In the genomic region with DNA sequence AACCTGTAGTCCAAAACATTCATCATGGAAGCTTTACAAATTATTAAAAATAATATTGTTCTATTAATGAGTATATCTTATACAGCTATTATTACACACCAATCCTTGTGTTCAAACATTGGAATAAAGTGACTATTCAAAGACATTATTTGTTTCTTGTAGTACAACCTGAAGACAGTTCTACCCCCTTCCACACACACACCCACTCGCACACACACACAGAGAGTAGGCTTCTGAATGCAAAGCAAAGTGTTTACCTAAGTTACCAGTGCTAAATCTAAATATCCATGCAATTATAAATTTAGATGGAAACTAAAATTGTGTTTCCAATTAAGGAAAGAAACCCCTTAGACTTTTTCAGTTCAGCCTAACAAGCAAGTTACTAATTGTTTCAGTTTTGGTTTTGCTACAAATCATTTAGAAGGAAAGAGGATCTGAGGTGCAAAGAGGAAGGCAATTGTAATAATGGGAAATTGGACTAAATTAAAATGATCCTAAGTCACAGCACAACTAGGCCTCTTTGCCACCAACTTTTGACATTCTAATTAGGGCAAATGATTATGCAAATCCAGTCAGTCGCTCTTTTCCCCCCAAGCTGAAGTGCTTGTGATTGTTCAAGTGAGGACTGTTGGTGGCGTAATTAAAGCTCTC, we compare ENCODE assay signal across 27 cellular contexts. TPM values are rescaled to one million over a fixed set of nuclear protein-coding genes. Genes with fewer than 3 reads are reported as not detected.
DNase-seq lines count a peak whose midpoint lies in the region; ATAC-seq, FAIRE-seq and TF ChIP-seq lines count a peak whose summit lies in the region.
"Had no signal": no experiment of that assay in that cellular context is flagged by ENCODE, and none has a peak within 500 bp of the region (broad histone marks: within the 10 kb centered on the region; RNA-seq: fewer than 3 reads in every experiment).

No MANE protein-coding gene starts in this region.

- no peak for TF ChIP-seq POLR2A in H1 (IDR thresholded peaks at IDR 0.05; ENCODE audit: control extremely low read depth in 1 of 2, low read depth in 2 of 2, low read length in 2 of 2)

- no peak overlapping the region for H3K9ac ChIP-seq in KMS-11
- no peak overlapping the region for H3K9ac ChIP-seq in H1 (replicated peaks in 1 of 4; ENCODE audit: extremely low read depth in 1 of 4, low read depth in 3 of 4, low read length in 3 of 4)
- no peak overlapping the region for H3K9ac ChIP-seq in H9 (ENCODE audit: extremely low read depth, insufficient read length, low read length)

- H3K18ac ChIP-seq in H1 (ENCODE audit: extremely low read depth, low read length) (no peak overlapping the region), H9 (ENCODE audit: insufficient read length, low read depth, low read length) (no peak overlapping the region)

- H2BK120ac ChIP-seq in H1 (replicated peaks; ENCODE audit: low read depth, low read length) (no peak overlapping the region), H9 (ENCODE audit: low read depth, low read length, poor library complexity, severe bottlenecking) (no peak overlapping the region)

- peaks cover 60% of the 10 kb centered on the region for H3K27me3 Mint-ChIP-seq in H9 (ENCODE audit: low read depth)
- H3K27me3 Mint-ChIP-seq: stimulated activated memory B cell treated with anti-CD40 and anti-IgM and Interleukin-4, amounts not matched to agents 10 μg/mL and 1 μg/mL and 100 μg/mL, for 72 hours had no signal

- in situ Hi-C loops in GM13977 (cut with MboI; ENCODE audit: low pct_unique_long_range_greater_than_20kb, low sequenced_read_pairs, unreplicated experiment): no loop called here

- H4K20me1 ChIP-seq in KMS-11 (ENCODE audit: insufficient read depth) (no peaks in the 10 kb centered on the region), H1 (replicated peaks in 1 of 2; ENCODE audit: control insufficient read depth in 1 of 2, insufficient read depth in 2 of 2, low read length in 2 of 2) (no peaks in the 10 kb centered on the region), H9 (ENCODE audit: control insufficient read depth, insufficient read depth, insufficient read length) (no peaks in the 10 kb centered on the region)

- H2BK12ac ChIP-seq in H1 (ENCODE audit: low read depth, low read length): no peak overlapping the region
- no peak overlapping the region for H2BK12ac ChIP-seq in H9 (ENCODE audit: insufficient read length, low read depth, low read length)

- H3K23ac ChIP-seq in H1 (ENCODE audit: insufficient read length) (no peak overlapping the region), H9 (ENCODE audit: insufficient read length, low read depth, low read length) (no peak overlapping the region)

- H4K91ac ChIP-seq in H1 (replicated peaks; ENCODE audit: insufficient read length, low read length) (no peak overlapping the region), H9 (ENCODE audit: insufficient read length, low read depth, low read length) (no peak overlapping the region)

- H2BK15ac ChIP-seq in H1 (ENCODE audit: low read length): no peak overlapping the region
- no peak overlapping the region for H2BK15ac ChIP-seq in H9 (ENCODE audit: low read depth, low read length)

- H3K27ac ChIP-seq in KMS-11 (no peak overlapping the region), H1 (ENCODE audit: low read depth, low read length) (no peak overlapping the region), H9 (ENCODE audit: insufficient read length, low read depth, low read length) (no peak overlapping the region)
- H3K27ac ChIP-seq: dorsolateral prefrontal cortex, SJSA1, thoracic aorta had no signal

- H3K4me2 ChIP-seq in KMS-11: peak overlapping the region; percentile 55; the same call in 1 of the 2 replicates
- peak overlapping the region; percentile 3 to 6; a peak in 1 of 4 replicates for H3K4me2 ChIP-seq in H1 (ENCODE audit: insufficient read depth in 1 of 2, low read depth in 2 of 2, low read length in 2 of 2)
- H3K4me2 ChIP-seq in H9 (ENCODE audit: insufficient read depth, insufficient read length, low read length): no peak overlapping the region
- H3K4me2 ChIP-seq: smooth muscle cell had no signal

- peak; percentile 49 for ATAC-seq in GM21423 (IDR thresholded peaks at IDR 0.05; ENCODE audit: unreplicated experiment)
- no peak for ATAC-seq in activated CD4-positive, CD25-positive, alpha-beta regulatory T cell treated with anti-CD3 and anti-CD28 coated beads, Interleukin-2, amount 50 U/mL, for 24 hours
- no peak for ATAC-seq in GM18511 (IDR thresholded peaks at IDR 0.05; ENCODE audit: unreplicated experiment)
- ATAC-seq: activated CD8-positive, alpha-beta memory T cell treated with anti-CD3 and anti-CD28 coated beads, Interleukin-2, amount 10 ng/mL, durations not matched to agents 7 days and 5 days; Panc1; stimulated activated memory B cell treated with anti-CD40 and anti-IgM and Interleukin-4, amounts not matched to agents 10 μg/mL and 1 μg/mL and 100 μg/mL, for 72 hours had no signal

- H3K23me2 ChIP-seq in H1 (ENCODE audit: low read depth, low read length) (no peaks in the 10 kb centered on the region), H9 (ENCODE audit: insufficient read length, low read depth, low read length, poor library complexity, severe bottlenecking) (no peaks in the 10 kb centered on the region)

- H3K56ac ChIP-seq in H1 (replicated peaks; ENCODE audit: insufficient read length, low read depth, low read length) (no peak overlapping the region), H9 (ENCODE audit: insufficient read length, low read depth, low read length) (no peak overlapping the region)

- TF ChIP-seq RAD21 in H1 (IDR thresholded peaks at IDR 0.05 in 1 of 2, conservative IDR thresholded peaks at IDR 0.05 in 1 of 2; ENCODE audit: low read depth in 2 of 2, low read length in 2 of 2): no peak

- H3K4me3 ChIP-seq in KMS-11 (IDR thresholded peaks at IDR 0.05; ENCODE audit: insufficient read depth, low read depth, low read length) (no peak overlapping the region), H1 (ENCODE audit: extremely low read depth in 1 of 4, insufficient read depth in 2 of 4, low read depth in 3 of 4, low read length in 4 of 4) (no peak overlapping the region)
- H3K4me3 ChIP-seq: dorsolateral prefrontal cortex, MG63, SJSA1, smooth muscle cell, thoracic aorta had no signal

- peak; percentile 24 for DNase-seq in GM13977 (ENCODE audit: low spot score)
- DNase-seq in H1 (ENCODE audit: low read depth in 1 of 2, low spot score in 2 of 2): no peak
- no peak for DNase-seq in H9
- DNase-seq in NCI-H2107 (lab: John Stamatoyannopoulos, UW): no peak
- DNase-seq: activated CD4-positive, alpha-beta T cell treated with anti-CD3 and anti-CD28 coated beads for 48 hours; activated CD8-positive, alpha-beta memory T cell treated with anti-CD3 and anti-CD28 coated beads, Interleukin-2, amount 10 ng/mL, durations not matched to agents 7 days and 5 days; aorta; dorsolateral prefrontal cortex; GDM1; head of caudate nucleus; IMR-90; MG63; occipital lobe had no signal

- CTCF ChIA-PET in H1 (lab: Charles Lee; ENCODE audit: partially characterized antibody): interaction anchor here (0.7 to 4.4 kb wide), 3 partner anchors 40 to 75 kb away, joined by 5 to 17 read pairs (median 7); no protein-coding TSS in a partner anchor

- H3K27ac Mint-ChIP-seq in H9: no peak overlapping the region
- H3K27ac Mint-ChIP-seq: activated CD8-positive, alpha-beta memory T cell treated with anti-CD3 and anti-CD28 coated beads, Interleukin-2, amount 10 ng/mL, durations not matched to agents 7 days and 5 days; activated naive CD4-positive, alpha-beta T cell treated with anti-CD3 and anti-CD28 coated beads, Interleukin-2, amount 50 U/mL, for 24 hours; stimulated activated memory B cell treated with anti-CD40 and anti-IgM and Interleukin-4, amounts not matched to agents 10 μg/mL and 1 μg/mL and 100 μg/mL, for 72 hours had no signal

- H2AFZ ChIP-seq in KMS-11 (ENCODE audit: low read depth) (peak overlapping the region; percentile 9; the same call in 1 of the 2 replicates), H1 (ENCODE audit: low read length) (no peak overlapping the region), H9 (ENCODE audit: low read length) (no peak overlapping the region)

- no peak overlapping the region for H3K4ac ChIP-seq in H1 (replicated peaks; ENCODE audit: insufficient read length, low read depth, low read length)
- H3K4ac ChIP-seq in H9 (ENCODE audit: low read depth, low read length): no peak overlapping the region

- FAIRE-seq in H1 (lab: Jason Lieb, UNC): no peak

- TF ChIP-seq CTCF in GM13977 (IDR thresholded peaks at IDR 0.05; ENCODE audit: extremely low read depth, insufficient read depth, missing control alignments): no peak
- TF ChIP-seq CTCF in KMS-11 (conservative IDR thresholded peaks at IDR 0.05; ENCODE audit: low read depth, low read length): no peak
- TF ChIP-seq CTCF in H1 (IDR thresholded peaks at IDR 0.05; ENCODE audit: control extremely low read depth in 1 of 3, insufficient read depth in 1 of 3, low read depth in 1 of 3, low read length in 3 of 3): no peak
- no peak for TF ChIP-seq CTCF in H9 (conservative IDR thresholded peaks at IDR 0.05)

- H3K4me1 Mint-ChIP-seq in H9: peaks cover 15 to 22% of the 10 kb centered on the region in 2 experiments
- H3K4me1 Mint-ChIP-seq: activated CD8-positive, alpha-beta memory T cell treated with anti-CD3 and anti-CD28 coated beads, Interleukin-2, amount 10 ng/mL, durations not matched to agents 7 days and 5 days; activated naive CD4-positive, alpha-beta T cell treated with anti-CD3 and anti-CD28 coated beads, Interleukin-2, amount 50 U/mL, for 24 hours had no signal

- H3K9me3 Mint-ChIP-seq in H9: no peaks in the 10 kb centered on the region
- H3K9me3 Mint-ChIP-seq: activated naive CD4-positive, alpha-beta T cell treated with anti-CD3 and anti-CD28 coated beads, Interleukin-2, amount 50 U/mL, for 24 hours; CD14-positive monocyte; stimulated activated memory B cell treated with anti-CD40 and anti-IgM and Interleukin-4, amounts not matched to agents 10 μg/mL and 1 μg/mL and 100 μg/mL, for 72 hours had no signal

- H3K14ac ChIP-seq in H1 (ENCODE audit: insufficient read length): no peak overlapping the region
- H3K14ac ChIP-seq in H9 (ENCODE audit: insufficient read depth, low read length): no peak overlapping the region

- H3K36me3 ChIP-seq in KMS-11 (ENCODE audit: insufficient read depth) (no peaks in the 10 kb centered on the region), H1 (ENCODE audit: control insufficient read depth in 2 of 4, insufficient read depth in 4 of 4, low read length in 3 of 4) (no peaks in the 10 kb centered on the region)
- H3K36me3 ChIP-seq: MG63, SJSA1, thoracic aorta had no signal

- POLR2A ChIA-PET in H1 (lab: Charles Lee; ENCODE audit: partially characterized antibody): interaction anchor here (5.9 kb wide), 1 partner anchor 82 kb away, joined by 27 read pairs; the partner anchor contains the start of genes HNRNPH3 and PBLD

- H4K5ac ChIP-seq in H1 (ENCODE audit: insufficient read length, low read depth, low read length) (no peak overlapping the region), H9 (ENCODE audit: insufficient read length, low read depth, low read length) (no peak overlapping the region)

- H3K4me1 ChIP-seq in KMS-11 (ENCODE audit: low read depth, poor library complexity, severe bottlenecking): peaks cover 11% of the 10 kb centered on the region
- peaks cover 0 to 11% (median 6%) of the 10 kb centered on the region in 4 experiments; a peak in 3 of 7 replicates for H3K4me1 ChIP-seq in H1 (replicated peaks in 1 of 4; ENCODE audit: control insufficient read depth in 3 of 4, insufficient read depth in 4 of 4, low read length in 3 of 4)
- peaks cover 3% of the 10 kb centered on the region for H3K4me1 ChIP-seq in H9 (ENCODE audit: insufficient read depth, low read length)
- H3K4me1 ChIP-seq: SJSA1 had no signal

- H2AK5ac ChIP-seq in H1 (ENCODE audit: low read depth, low read length) (no peak overlapping the region), H9 (ENCODE audit: insufficient read length, low read length) (no peak overlapping the region)

- TF ChIP-seq EP300 in H1 (IDR thresholded peaks at IDR 0.05; ENCODE audit: borderline replicate concordance in 1 of 2, low read depth in 2 of 2, low read length in 2 of 2): no peak

- H3K79me1 ChIP-seq in H1 (ENCODE audit: low read depth, low read length) (no peaks in the 10 kb centered on the region), H9 (ENCODE audit: insufficient read depth, low read depth, low read length, poor library complexity, severe bottlenecking) (no peaks in the 10 kb centered on the region)

- no peak overlapping the region for H4K8ac ChIP-seq in H1 (ENCODE audit: extremely low read depth, insufficient read depth, low read length)
- H4K8ac ChIP-seq in H9 (replicated peaks; ENCODE audit: insufficient read length, low read depth, low read length): no peak overlapping the region

- no peaks in the 10 kb centered on the region for H3K36me3 Mint-ChIP-seq in H9 (ENCODE audit: insufficient read depth in 1 of 3, low read depth in 3 of 3)
- H3K36me3 Mint-ChIP-seq: activated CD8-positive, alpha-beta memory T cell treated with anti-CD3 and anti-CD28 coated beads, Interleukin-2, amount 10 ng/mL, durations not matched to agents 7 days and 5 days; activated naive CD4-positive, alpha-beta T cell treated with anti-CD3 and anti-CD28 coated beads, Interleukin-2, amount 50 U/mL, for 24 hours; CD14-positive monocyte; stimulated activated memory B cell treated with anti-CD40 and anti-IgM and Interleukin-4, amounts not matched to agents 10 μg/mL and 1 μg/mL and 100 μg/mL, for 72 hours had no signal

- no peak overlapping the region for H2BK5ac ChIP-seq in H1 (ENCODE audit: low read depth, low read length)
- no peak overlapping the region for H2BK5ac ChIP-seq in H9 (ENCODE audit: insufficient read length, low read length)

- H3K79me2 ChIP-seq in KMS-11 (ENCODE audit: insufficient read depth, low read depth) (no peaks in the 10 kb centered on the region), H1 (ENCODE audit: control insufficient read depth in 1 of 2, insufficient read depth in 2 of 2, low read length in 2 of 2) (no peaks in the 10 kb centered on the region), H9 (ENCODE audit: insufficient read depth, low read length) (no peaks in the 10 kb centered on the region)

- H2BK20ac ChIP-seq in H1 (ENCODE audit: low read length) (no peak overlapping the region), H9 (ENCODE audit: low read depth, low read length, poor library complexity, severe bottlenecking) (no peak overlapping the region)

- WGBS in H1 (ENCODE audit: extremely low coverage in 1 of 2, insufficient coverage in 1 of 2, insufficient read length in 1 of 2, insufficient replicate concordance in 2 of 2, low coverage in 1 of 2, low lambda C conversion rate in 2 of 2, missing lambda C conversion rate in 1 of 2), 2 experiments: 86% methylated on average over 3 of the region's 3 CpGs; no CpG with 5 or more reads in 1 of the 2 experiments
- no CpG with 5 or more reads among the region's 3 CpGs for WGBS in H9 (ENCODE audit: extremely low coverage, insufficient read length, low lambda C conversion rate)

- H3K9me3 ChIP-seq in H1 (ENCODE audit: insufficient read depth in 2 of 2, low read depth in 1 of 2, low read length in 1 of 2) (no peaks in the 10 kb centered on the region), H9 (ENCODE audit: control insufficient read depth, low read depth, low read length) (no peaks in the 10 kb centered on the region)
- H3K9me3 ChIP-seq: MG63, SJSA1, thoracic aorta had no signal

- H3T11ph ChIP-seq in H9 (ENCODE audit: low read length): no peak overlapping the region

- H3K4me3 Mint-ChIP-seq in H9: no peak overlapping the region
- H3K4me3 Mint-ChIP-seq: activated CD8-positive, alpha-beta memory T cell treated with anti-CD3 and anti-CD28 coated beads, Interleukin-2, amount 10 ng/mL, durations not matched to agents 7 days and 5 days; activated naive CD4-positive, alpha-beta T cell treated with anti-CD3 and anti-CD28 coated beads, Interleukin-2, amount 50 U/mL, for 24 hours; CD14-positive monocyte; stimulated activated memory B cell treated with anti-CD40 and anti-IgM and Interleukin-4, amounts not matched to agents 10 μg/mL and 1 μg/mL and 100 μg/mL, for 72 hours had no signal

- H3K27me3 ChIP-seq in KMS-11 (ENCODE audit: insufficient read depth, low read depth) (no peaks in the 10 kb centered on the region), H1 (replicated peaks in 1 of 4; ENCODE audit: control insufficient read depth in 3 of 4, extremely low read depth in 1 of 4, insufficient read depth in 3 of 4, low read length in 3 of 4) (no peaks in the 10 kb centered on the region), H9 (ENCODE audit: insufficient read depth, low read length) (no peaks in the 10 kb centered on the region)
- H3K27me3 ChIP-seq: dorsolateral prefrontal cortex, MG63 had no signal

RNA-seq across cellular contexts. Expression of gene ATOH7, which starts 19.8 kb away (rescaled TPM):
- 0.21 and 0.39 TPM in 2 replicates for total RNA-seq in H1 (2021; fragmentation: NEBNext Ultra II Directional; extraction: Animal tissue kit (Norgen Biotek cat#: 25700))
- polyA plus RNA-seq in H1 (2011; rRNA removed): 1.0 and 1.1 TPM in 2 replicates
- polyA plus RNA-seq in H1 (2011; cell fraction: cytosol; rRNA removed): 1.1 TPM
- 0.50 TPM for polyA plus RNA-seq in H1 (2011; cell fraction: nucleus; rRNA removed)
- polyA plus RNA-seq in H1 (2012, experiment 1 of 2): 0.24 to 0.79 TPM (median 0.55 TPM) in 4 replicates
- 0.56 TPM for polyA plus RNA-seq in H1 (2012, experiment 2 of 2)
- polyA plus RNA-seq in H1 (2013, experiment 1 of 2): 0.39 TPM
- 0.44 TPM for polyA plus RNA-seq in H1 (2013, experiment 2 of 2)
- polyA minus RNA-seq in H1 (2011; rRNA and poly(A)+ RNA removed): 0.12 and 0.32 TPM in 2 replicates
- not detected for polyA minus RNA-seq in H1 (2011; cell fraction: cytosol; rRNA and poly(A)+ RNA removed)
- 2.4 TPM for polyA minus RNA-seq in H1 (2011; cell fraction: nucleus; rRNA and poly(A)+ RNA removed)
- total RNA-seq in H9 (2021): 0.20 and 0.29 TPM in 2 replicates
- total RNA-seq: activated CD8-positive, alpha-beta memory T cell treated with anti-CD3 and anti-CD28 coated beads, Interleukin-2, amount 10 ng/mL, durations not matched to agents 7 days and 5 days; cardiac septum; IMR-90; SJSA1; smooth muscle cell; T-helper 1 cell treated with Interleukin-12 subunit alpha and Interleukin-12 subunit beta and Interleukin-4 antibody, amounts not matched to agents 30 ng/mL and 1 ng/mL, for 36 hours; thoracic aorta had no signal
- polyA plus RNA-seq: AG04450, aorta, CD14-positive monocyte had no signal
